Comparison of ENCODE assay signal across 25 cellular contexts in genomic region chr13:113610266-113610665, GRCh38. TPM values are rescaled to one million over a fixed set of nuclear protein-coding genes. Genes with fewer than 3 reads are reported as not detected.
A peak's percentile ranks its signal among the peaks of the same experiment; 100 is the strongest.
DNase-seq lines count a peak whose midpoint lies in the region; ATAC-seq, FAIRE-seq and TF ChIP-seq lines count a peak whose summit lies in the region.
"Had no signal": no experiment of that assay in that cellular context is flagged by ENCODE, and none has a peak within 500 bp of the region (broad histone marks: within the 10 kb centered on the region; RNA-seq: fewer than 3 reads in every experiment).

No MANE protein-coding gene starts in this region.

- no peak for ATAC-seq in natural killer cell
- ATAC-seq in stimulated activated naive B cell treated with anti-CD40 and anti-IgM and Interleukin-4, amounts not matched to agents 10 μg/mL and 1 μg/mL and 100 μg/mL, for 72 hours (replicated peaks) = no peak
- ATAC-seq: CD8-positive, alpha-beta T cell; GM23338; HCT116 had no signal

- H3K27me3 Mint-ChIP-seq in activated naive CD4-positive, alpha-beta T cell treated with anti-CD3 and anti-CD28 coated beads, Interleukin-2, amount 50 U/mL, for 24 hours = no peaks in the 10 kb centered on the region
- H3K27me3 Mint-ChIP-seq in natural killer cell (ENCODE audit: low read depth in 2 of 2) = no peaks in the 10 kb centered on the region
- H3K27me3 Mint-ChIP-seq in stimulated activated naive B cell treated with anti-CD40 and anti-IgM and Interleukin-4, amounts not matched to agents 10 μg/mL and 1 μg/mL and 100 μg/mL, for 72 hours = no peaks in the 10 kb centered on the region

- intact Hi-C loops in natural killer cell (cut with micrococcal nuclease) = no loop called here
- intact Hi-C loops in prostate gland (cut with DNase I) = no loop called here

- H3K4me3 ChIP-seq in bronchial epithelial cell (ENCODE audit: low read depth, low read length) (no peak overlapping the region), prostate gland (no peak overlapping the region)
- H3K4me3 ChIP-seq: BLaER1, GM23338 had no signal

- peaks cover 12% of the 10 kb centered on the region for H3K4me1 Mint-ChIP-seq in activated naive CD4-positive, alpha-beta T cell treated with anti-CD3 and anti-CD28 coated beads, Interleukin-2, amount 50 U/mL, for 24 hours
- peaks cover 31 to 33% of the 10 kb centered on the region in 2 donors for H3K4me1 Mint-ChIP-seq in natural killer cell
- peaks cover 17 to 22% of the 10 kb centered on the region in 2 donors for H3K4me1 Mint-ChIP-seq in stimulated activated naive B cell treated with anti-CD40 and anti-IgM and Interleukin-4, amounts not matched to agents 10 μg/mL and 1 μg/mL and 100 μg/mL, for 72 hours

- no peak for TF ChIP-seq POLR2A in prostate gland (IDR thresholded peaks at IDR 0.05)

- TF ChIP-seq CTCF in bronchial epithelial cell (IDR thresholded peaks at IDR 0.05; ENCODE audit: insufficient read depth, low read length, severe bottlenecking) (no peak), natural killer cell (IDR thresholded peaks at IDR 0.05) (no peak), prostate gland (IDR thresholded peaks at IDR 0.05) (no peak)

- H3K27me3 ChIP-seq in bronchial epithelial cell (ENCODE audit: control insufficient read depth, insufficient read depth, low read length) (no peaks in the 10 kb centered on the region), prostate gland (replicated peaks; ENCODE audit: insufficient read depth) (no peaks in the 10 kb centered on the region)
- H3K27me3 ChIP-seq: BLaER1 had no signal

- FAIRE-seq in bronchial epithelial cell (lab: Jason Lieb, UNC) = peak; percentile 50
- FAIRE-seq: GM12892, RCC 7860 had no signal

- H3K9me3 Mint-ChIP-seq in activated naive CD4-positive, alpha-beta T cell treated with anti-CD3 and anti-CD28 coated beads, Interleukin-2, amount 50 U/mL, for 24 hours = no peaks in the 10 kb centered on the region
- no peaks in the 10 kb centered on the region for H3K9me3 Mint-ChIP-seq in natural killer cell
- no peaks in the 10 kb centered on the region for H3K9me3 Mint-ChIP-seq in stimulated activated naive B cell treated with anti-CD40 and anti-IgM and Interleukin-4, amounts not matched to agents 10 μg/mL and 1 μg/mL and 100 μg/mL, for 72 hours
- H3K9me3 Mint-ChIP-seq: CD8-positive, alpha-beta T cell; GM23338 had no signal

- peak overlapping the region; percentile 10 for H3K27ac Mint-ChIP-seq in activated naive CD4-positive, alpha-beta T cell treated with anti-CD3 and anti-CD28 coated beads, Interleukin-2, amount 50 U/mL, for 24 hours
- H3K27ac Mint-ChIP-seq in natural killer cell = peak overlapping the region; percentile 76 to 96
- H3K27ac Mint-ChIP-seq in stimulated activated naive B cell treated with anti-CD40 and anti-IgM and Interleukin-4, amounts not matched to agents 10 μg/mL and 1 μg/mL and 100 μg/mL, for 72 hours = peak overlapping the region; percentile 33
- H3K27ac Mint-ChIP-seq: CD8-positive, alpha-beta T cell; GM23338 had no signal

- no peaks in the 10 kb centered on the region for H3K9me3 ChIP-seq in prostate gland
- H3K9me3 ChIP-seq: BLaER1 had no signal

- 93% methylated on average over 19 of the region's 19 CpGs for WGBS in prostate gland

- H3K4me3 Mint-ChIP-seq in activated naive CD4-positive, alpha-beta T cell treated with anti-CD3 and anti-CD28 coated beads, Interleukin-2, amount 50 U/mL, for 24 hours = no peak overlapping the region
- H3K4me3 Mint-ChIP-seq in natural killer cell = no peak overlapping the region
- no peak overlapping the region for H3K4me3 Mint-ChIP-seq in stimulated activated naive B cell treated with anti-CD40 and anti-IgM and Interleukin-4, amounts not matched to agents 10 μg/mL and 1 μg/mL and 100 μg/mL, for 72 hours
- H3K4me3 Mint-ChIP-seq: CD8-positive, alpha-beta T cell; GM23338 had no signal

- DNase-seq in activated naive CD4-positive, alpha-beta T cell treated with anti-CD3 and anti-CD28 coated beads, Interleukin-2, amount 50 U/mL, for 16 hours = no peak
- DNase-seq in bronchial epithelial cell (ENCODE audit: low read depth) = no peak
- DNase-seq in natural killer cell = no peak
- DNase-seq in stimulated activated naive B cell treated with anti-CD40 and anti-IgM and Interleukin-4, amounts not matched to agents 10 μg/mL and 1 μg/mL and 100 μg/mL, for 72 hours = no peak
- no peak for DNase-seq in NCI-H187 (lab: John Stamatoyannopoulos, UW)
- DNase-seq in midbrain (lab: John Stamatoyannopoulos, UW) = no peak
- DNase-seq in prostate gland (ENCODE audit: low spot score) = no peak
- DNase-seq: ACHN; CD8-positive, alpha-beta T cell; DMS153; KBM-7; NCI-H1105; NCI-H2081; NCI-H2171 treated with DMSO at 0.1 percent for 48 hours; NCI-H526 had no signal

- peaks cover 5% of the 10 kb centered on the region for H3K36me3 Mint-ChIP-seq in activated naive CD4-positive, alpha-beta T cell treated with anti-CD3 and anti-CD28 coated beads, Interleukin-2, amount 50 U/mL, for 24 hours
- H3K36me3 Mint-ChIP-seq in natural killer cell = no peaks in the 10 kb centered on the region
- H3K36me3 Mint-ChIP-seq in stimulated activated naive B cell treated with anti-CD40 and anti-IgM and Interleukin-4, amounts not matched to agents 10 μg/mL and 1 μg/mL and 100 μg/mL, for 72 hours = peaks cover 45 to 52% of the 10 kb centered on the region in 2 donors

- no peaks in the 10 kb centered on the region for H3K4me1 ChIP-seq in prostate gland (replicated peaks)

- no peak overlapping the region for H3K27ac ChIP-seq in prostate gland
- H3K27ac ChIP-seq: 22Rv1 had no signal

- H3K36me3 ChIP-seq in bronchial epithelial cell (ENCODE audit: control insufficient read depth, insufficient read depth, low read length) = peaks cover 19% of the 10 kb centered on the region
- no peaks in the 10 kb centered on the region for H3K36me3 ChIP-seq in prostate gland

RNA-seq across cellular contexts. Expression of gene TFDP1, which starts 25.7 kb away (rescaled TPM):
- total RNA-seq in bronchial epithelial cell = 32.6 and 35.8 TPM in 2 replicates
- total RNA-seq in natural killer cell = 10 to 100 TPM; 26.3 to 44.3 (median 29.2) TPM
- total RNA-seq in prostate gland = 10 to 100 TPM; 50.1 to 62.4 TPM

RNA-seq across cellular contexts. Expression of gene ATP4B, which starts 47.7 kb away (rescaled TPM):
- total RNA-seq in bronchial epithelial cell (not detected in 2 replicates), natural killer cell (not detected), prostate gland (under 1 TPM in 1 of 2 donors, not detected in 1; 0.34 TPM)
- total RNA-seq: CD8-positive, alpha-beta T cell; G401; GM23338; OCI-LY7; SK-MEL-5 had no signal

RNA-seq across cellular contexts. Expression of gene GRK1, which starts 56.8 kb away (rescaled TPM):
- total RNA-seq in bronchial epithelial cell (not detected in 2 replicates), natural killer cell (not detected), prostate gland (under 1 TPM in 1 of 2 donors, not detected in 1; 0.23 TPM)
- total RNA-seq: CD8-positive, alpha-beta T cell; GM23338; OCI-LY7; SK-MEL-5 had no signal

Comparison
In these comparisons a context has a peak if more than half of its experiments do, and no peak if none do; other contexts are left out.
1. H3K27ac Mint-ChIP-seq: peak in every context shown above with its lines; median percentile 86 in natural killer cell; 33 in stimulated activated naive B cell treated with anti-CD40 and anti-IgM and Interleukin-4, amounts not matched to agents 10 μg/mL and 1 μg/mL and 100 μg/mL, for 72 hours; 10 in activated naive CD4-positive, alpha-beta T cell treated with anti-CD3 and anti-CD28 coated beads, Interleukin-2, amount 50 U/mL, for 24 hours.